4 cellular contexts compared by ENCODE assay signal in genomic region chr13:23367907-23368306, GRCh38.
"Had no signal": no experiment of that assay in that cellular context is flagged by ENCODE, and none has a peak within 500 bp of the region (broad histone marks: within the 10 kb centered on the region; RNA-seq: fewer than 3 reads in every experiment).

No MANE protein-coding gene starts in this region.

- H3K4me3 ChIP-seq: K562 had no signal

- H3K27ac ChIP-seq: HL-60 had no signal

- ATAC-seq: HepG2, K562 had no signal

- DNase-seq: IMR-90 had no signal
